ENCODE assay signal across 1 cellular context in the genomic region with DNA sequence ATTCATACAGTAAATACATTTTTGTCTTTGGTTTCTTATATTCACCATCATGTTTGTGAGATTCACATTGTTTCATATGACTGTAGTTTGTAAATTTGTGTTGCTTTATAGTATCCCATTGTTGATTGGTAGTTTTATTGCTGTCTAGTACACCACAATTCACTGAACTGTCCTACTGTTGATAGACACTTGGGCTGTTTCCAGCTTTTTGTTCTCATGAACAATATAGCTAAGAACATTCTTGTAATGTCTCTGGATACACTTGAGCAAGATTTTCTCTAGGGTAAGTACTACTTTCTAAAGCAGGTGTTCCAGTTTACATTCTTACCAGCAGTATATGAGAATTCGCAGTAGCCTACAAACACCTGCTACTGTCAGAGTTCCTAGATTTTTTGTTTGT.
TF ChIP-seq lines count a peak whose summit lies in the region.

No MANE protein-coding gene starts in this region.

TF ChIP-seq in GM23338, 12 proteins besides CTCF, POLR2A, EP300 and RAD21 (continued from another document):
- TF ChIP-seq, protein P1, sequence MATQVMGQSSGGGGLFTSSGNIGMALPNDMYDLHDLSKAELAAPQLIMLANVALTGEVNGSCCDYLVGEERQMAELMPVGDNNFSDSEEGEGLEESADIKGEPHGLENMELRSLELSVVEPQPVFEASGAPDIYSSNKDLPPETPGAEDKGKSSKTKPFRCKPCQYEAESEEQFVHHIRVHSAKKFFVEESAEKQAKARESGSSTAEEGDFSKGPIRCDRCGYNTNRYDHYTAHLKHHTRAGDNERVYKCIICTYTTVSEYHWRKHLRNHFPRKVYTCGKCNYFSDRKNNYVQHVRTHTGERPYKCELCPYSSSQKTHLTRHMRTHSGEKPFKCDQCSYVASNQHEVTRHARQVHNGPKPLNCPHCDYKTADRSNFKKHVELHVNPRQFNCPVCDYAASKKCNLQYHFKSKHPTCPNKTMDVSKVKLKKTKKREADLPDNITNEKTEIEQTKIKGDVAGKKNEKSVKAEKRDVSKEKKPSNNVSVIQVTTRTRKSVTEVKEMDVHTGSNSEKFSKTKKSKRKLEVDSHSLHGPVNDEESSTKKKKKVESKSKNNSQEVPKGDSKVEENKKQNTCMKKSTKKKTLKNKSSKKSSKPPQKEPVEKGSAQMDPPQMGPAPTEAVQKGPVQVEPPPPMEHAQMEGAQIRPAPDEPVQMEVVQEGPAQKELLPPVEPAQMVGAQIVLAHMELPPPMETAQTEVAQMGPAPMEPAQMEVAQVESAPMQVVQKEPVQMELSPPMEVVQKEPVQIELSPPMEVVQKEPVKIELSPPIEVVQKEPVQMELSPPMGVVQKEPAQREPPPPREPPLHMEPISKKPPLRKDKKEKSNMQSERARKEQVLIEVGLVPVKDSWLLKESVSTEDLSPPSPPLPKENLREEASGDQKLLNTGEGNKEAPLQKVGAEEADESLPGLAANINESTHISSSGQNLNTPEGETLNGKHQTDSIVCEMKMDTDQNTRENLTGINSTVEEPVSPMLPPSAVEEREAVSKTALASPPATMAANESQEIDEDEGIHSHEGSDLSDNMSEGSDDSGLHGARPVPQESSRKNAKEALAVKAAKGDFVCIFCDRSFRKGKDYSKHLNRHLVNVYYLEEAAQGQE (IDR thresholded peaks at IDR 0.05; ENCODE audit: unreplicated experiment), result no peak
- no peak for TF ChIP-seq NANOG (IDR thresholded peaks at IDR 0.05; ENCODE audit: borderline replicate concordance)
- TF ChIP-seq, protein P2, sequence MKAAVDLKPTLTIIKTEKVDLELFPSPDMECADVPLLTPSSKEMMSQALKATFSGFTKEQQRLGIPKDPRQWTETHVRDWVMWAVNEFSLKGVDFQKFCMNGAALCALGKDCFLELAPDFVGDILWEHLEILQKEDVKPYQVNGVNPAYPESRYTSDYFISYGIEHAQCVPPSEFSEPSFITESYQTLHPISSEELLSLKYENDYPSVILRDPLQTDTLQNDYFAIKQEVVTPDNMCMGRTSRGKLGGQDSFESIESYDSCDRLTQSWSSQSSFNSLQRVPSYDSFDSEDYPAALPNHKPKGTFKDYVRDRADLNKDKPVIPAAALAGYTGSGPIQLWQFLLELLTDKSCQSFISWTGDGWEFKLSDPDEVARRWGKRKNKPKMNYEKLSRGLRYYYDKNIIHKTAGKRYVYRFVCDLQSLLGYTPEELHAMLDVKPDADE (IDR thresholded peaks at IDR 0.05), result no peak
- no peak for TF ChIP-seq ZNF462 (CRISPR knock-in tag; IDR thresholded peaks at IDR 0.05)
- no peak for TF ChIP-seq ZNF331 (CRISPR knock-in tag; IDR thresholded peaks at IDR 0.05; ENCODE audit: low read depth)
- no peak for TF ChIP-seq EZH2phosphoT487 (IDR thresholded peaks at IDR 0.05; ENCODE audit: unreplicated experiment)
- TF ChIP-seq EZH2 (IDR thresholded peaks at IDR 0.05; ENCODE audit: low read depth, unreplicated experiment), result no peak
- TF ChIP-seq POLR2AphosphoS5 (IDR thresholded peaks at IDR 0.05; ENCODE audit: low read depth), result no peak
- TF ChIP-seq JUNB (IDR thresholded peaks at IDR 0.05; ENCODE audit: unreplicated experiment), result no peak
